In genomic region chr13:25286969-25287961, GRCh38 we compare ENCODE assay signal across 8 cellular contexts. TPM values are rescaled to one million over a fixed set of nuclear protein-coding genes. Genes with fewer than 3 reads are reported as not detected.
A peak's percentile ranks its signal among the peaks of the same experiment; 100 is the strongest.
DNase-seq lines count a peak whose midpoint lies in the region; ATAC-seq and TF ChIP-seq lines count a peak whose summit lies in the region.

TSS of gene MTMR6 (minus strand) at chr13:25287488. CDS start at chr13:25287247, 241 bp downstream.

- ATAC-seq in HG02571 (IDR thresholded peaks at IDR 0.05; ENCODE audit: unreplicated experiment) = peak; percentile 97

- peaks cover 3% of the 10 kb centered on the region for H3K27me3 Mint-ChIP-seq in activated naive CD8-positive, alpha-beta T cell

- TF ChIP-seq CTCF in GM10266 (IDR thresholded peaks at IDR 0.05; ENCODE audit: control insufficient read depth, insufficient read depth, low read depth, missing control alignments) (peak; percentile 97), ovary (IDR thresholded peaks at IDR 0.05) (peak; percentile 97 to 100 (median 98)), thyroid gland (IDR thresholded peaks at IDR 0.05) (peak; percentile 94 to 100 (median 100))

- H3K4me3 ChIP-seq in ovary (peak within 1 kb of the TSS; percentile 85), thyroid gland (replicated peaks in 1 of 3) (peak within 1 kb of the TSS; percentile 83 to 87 (median 84))

- H3K4me3 Mint-ChIP-seq in activated naive CD8-positive, alpha-beta T cell = peak within 1 kb of the TSS; percentile 96

- no peaks in the 10 kb centered on the region for H3K9me3 Mint-ChIP-seq in activated naive CD8-positive, alpha-beta T cell (ENCODE audit: low read depth)

- peaks cover 6% of the 10 kb centered on the region for H3K36me3 Mint-ChIP-seq in activated naive CD8-positive, alpha-beta T cell

- H3K4me1 ChIP-seq in ovary (ENCODE audit: insufficient read depth) = peaks cover 4% of the 10 kb centered on the region
- H3K4me1 ChIP-seq in thyroid gland = peaks cover 0 to 12% of the 10 kb centered on the region in 2 donors

- peak within 1 kb of the TSS; percentile 93 for H3K27ac Mint-ChIP-seq in activated naive CD8-positive, alpha-beta T cell

- H3K27me3 ChIP-seq in ovary (no peaks in the 10 kb centered on the region), thyroid gland (no peaks in the 10 kb centered on the region)

- no peaks in the 10 kb centered on the region for H3K36me3 ChIP-seq in ovary
- no peaks in the 10 kb centered on the region for H3K36me3 ChIP-seq in thyroid gland

- DNase-seq in GM10266 (ENCODE audit: extremely low spot score) = peak; percentile 93
- peak; percentile 85 for DNase-seq in NCI-H1048 (lab: John Stamatoyannopoulos, UW)
- peak; percentile 54 for DNase-seq in SKM-1 (lab: John Stamatoyannopoulos, UW; ENCODE audit: unreplicated experiment)
- peak; percentile 91 for DNase-seq in glomerular visceral epithelial cell (ENCODE audit: extremely low spot score)
- DNase-seq in ovary = peak; percentile 84 to 95 (median 92)
- peak; percentile 88 to 90 for DNase-seq in thyroid gland

- no peak for TF ChIP-seq EP300 in ovary (IDR thresholded peaks at IDR 0.05)

- WGBS in ovary, 3 donors = 0 to 1% (median 1%) methylated on average over 50 to 65 of the region's 65 CpGs
- 4 to 10% methylated on average over 13 to 30 of the region's 65 CpGs for WGBS in thyroid gland, 2 donors

- H3K27ac ChIP-seq in ovary = peak within 1 kb of the TSS; percentile 46 to 52
- peak within 1 kb of the TSS; percentile 58 to 93 (median 66) for H3K27ac ChIP-seq in thyroid gland

- intact Hi-C loops in ovary (cut with DNase I) = no loop called here
- intact Hi-C loops in thyroid gland (cut with DNase I) = no loop called here

- peaks cover 35% of the 10 kb centered on the region for H3K4me1 Mint-ChIP-seq in activated naive CD8-positive, alpha-beta T cell (ENCODE audit: low read depth)

- TF ChIP-seq POLR2A in ovary (IDR thresholded peaks at IDR 0.05) (peak; percentile 44), thyroid gland (IDR thresholded peaks at IDR 0.05) (peak in 1 of 2 donors; percentile 61)

- no peaks in the 10 kb centered on the region for H3K9me3 ChIP-seq in ovary
- H3K9me3 ChIP-seq in thyroid gland = no peaks in the 10 kb centered on the region

RNA-seq across cellular contexts. Expression of gene MTMR6, which starts in this region (rescaled TPM):
- total RNA-seq in ovary = 10 to 100 TPM; 12.2 to 18.0 (median 13.7) TPM
- 10 to 100 TPM in 1 of 2 donors, 1 to 10 TPM in 1; 7.3 to 13.9 TPM for polyA plus RNA-seq in ovary
- 10 to 100 TPM; 25.1 to 34.1 (median 28.5) TPM for total RNA-seq in thyroid gland

Comparison
In these comparisons a context has a peak if more than half of its experiments do, and no peak if none do; other contexts are left out.
1. Peak in every context shown above with its lines: DNase-seq, ATAC-seq, H3K4me3 ChIP-seq and H3K27ac ChIP-seq.